In the genomic region with DNA sequence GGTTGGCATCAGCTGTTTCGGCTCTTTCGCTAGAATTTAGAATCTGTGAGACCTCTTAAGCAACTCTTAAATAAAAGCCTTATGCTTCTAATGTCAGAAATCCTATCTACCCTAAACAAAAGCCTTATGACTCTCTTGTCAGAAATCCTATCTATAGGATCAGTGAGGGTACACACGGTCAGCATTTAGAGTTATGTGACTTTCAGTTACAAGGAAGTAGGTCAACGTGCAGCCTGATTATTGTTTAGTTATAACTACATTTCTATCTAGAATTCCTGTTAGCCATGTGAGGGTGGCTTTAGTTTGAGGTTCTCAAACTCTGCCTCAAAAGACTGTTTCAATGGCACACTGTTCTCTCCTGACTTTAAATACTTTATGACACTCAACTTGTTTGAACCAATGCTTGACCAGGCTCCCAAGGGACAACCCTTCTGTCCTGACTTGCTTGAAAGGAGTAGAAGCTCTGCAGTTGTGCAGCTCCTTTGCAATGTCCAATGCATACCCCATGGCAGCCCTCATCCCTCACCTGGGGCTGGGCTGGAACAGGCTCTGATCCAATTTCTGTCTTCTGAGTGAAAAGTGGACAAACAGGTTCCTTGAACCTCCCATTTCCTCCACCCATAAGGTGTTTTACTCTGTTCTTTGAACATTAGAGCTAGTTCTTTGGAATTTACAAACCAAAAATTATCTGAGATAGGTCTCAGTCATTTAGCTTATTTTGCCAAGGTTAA, we compare ENCODE assay signal across 23 cellular contexts.
A peak's percentile ranks its signal among the peaks of the same experiment; 100 is the strongest.
DNase-seq lines count a peak whose midpoint lies in the region; ATAC-seq and TF ChIP-seq lines count a peak whose summit lies in the region.
"Had no signal": no experiment of that assay in that cellular context is flagged by ENCODE, and none has a peak within 500 bp of the region (broad histone marks: within the 10 kb centered on the region; RNA-seq: fewer than 3 reads in every experiment).

No MANE protein-coding gene starts in this region.

- no peak overlapping the region for H3K27ac Mint-ChIP-seq in HFFc6
- H3K27ac Mint-ChIP-seq: activated CD4-positive, alpha-beta T cell treated with anti-CD3 and anti-CD28 coated beads, Interleukin-2, amount 10 ng/mL, durations not matched to agents 7 days and 5 days; memory B cell; natural killer cell treated with Interleukin-12 subunit alpha and Interleukin-12 subunit beta and Interleukin-15 and Interleukin-18, amount 100 ng/mL, for 72 hours; T-cell had no signal

- DNase-seq in Right ventricle myocardium inferior (ENCODE audit: missing footprints) (peak; percentile 11), heart right ventricle (no peak), epithelial cell of prostate (ENCODE audit: low read depth, low spot score) (no peak), mucosa of descending colon (peak in 2 of 3 donors; percentile 45 to 50), HFFc6 (no peak), GOT3 (lab: John Stamatoyannopoulos, UW) (no peak), posterior cingulate gyrus (no peak), hepatic stellate cell (ENCODE audit: low spot score) (no peak)
- DNase-seq: activated CD4-positive, alpha-beta T cell treated with anti-CD3 and anti-CD28 coated beads, Interleukin-2, amount 10 ng/mL, durations not matched to agents 7 days and 5 days; amygdala; central memory CD4-positive, alpha-beta T cell; effector CD8-positive, alpha-beta T cell; NCI-H187 treated with DMSO at 0.1 percent for 48 hours; psoas muscle; stimulated activated CD4-positive, alpha-beta T cell treated with anti-CD3 and anti-CD28 coated beads, Interleukin-2, amount 100 ng/mL, for 48 hours; T-cell had no signal

- H3K9me3 ChIP-seq in heart right ventricle (no peaks in the 10 kb centered on the region), mucosa of descending colon (no peaks in the 10 kb centered on the region)
- H3K9me3 ChIP-seq: A549, BLaER1, psoas muscle, vagina had no signal

- peaks cover 15% of the 10 kb centered on the region for H3K27me3 Mint-ChIP-seq in HFFc6 (ENCODE audit: insufficient read depth)
- H3K27me3 Mint-ChIP-seq: activated CD4-positive, alpha-beta T cell treated with anti-CD3 and anti-CD28 coated beads, Interleukin-2, amount 10 ng/mL, durations not matched to agents 7 days and 5 days had no signal

- H3K4me1 ChIP-seq in heart right ventricle (peaks cover 0 to 21% (median 8%) of the 10 kb centered on the region in 9 donors), mucosa of descending colon (ENCODE audit: low read depth) (peaks cover 9% of the 10 kb centered on the region)
- H3K4me1 ChIP-seq: A549, BLaER1, psoas muscle had no signal

- H3K36me3 Mint-ChIP-seq in HFFc6 (ENCODE audit: low read depth), result no peaks in the 10 kb centered on the region
- H3K36me3 Mint-ChIP-seq: IgD-negative memory B cell; memory B cell; natural killer cell treated with Interleukin-12 subunit alpha and Interleukin-12 subunit beta and Interleukin-15 and Interleukin-18, amount 100 ng/mL, for 72 hours; T-cell had no signal

- no peaks in the 10 kb centered on the region for H3K36me3 ChIP-seq in heart right ventricle
- no peaks in the 10 kb centered on the region for H3K36me3 ChIP-seq in mucosa of descending colon (ENCODE audit: low read depth)
- H3K36me3 ChIP-seq: BLaER1, vagina had no signal

- H3K4me3 ChIP-seq in heart right ventricle (no peak overlapping the region), mucosa of descending colon (no peak overlapping the region)
- H3K4me3 ChIP-seq: A549, BLaER1, psoas muscle, skin epidermis, vagina had no signal

- 96% methylated on average over 4 of the region's 4 CpGs for WGBS in heart right ventricle, 2 donors

- H3K27ac ChIP-seq in heart right ventricle, result no peak overlapping the region
- peak overlapping the region; percentile 29 for H3K27ac ChIP-seq in epithelial cell of prostate
- H3K27ac ChIP-seq: A549, BLaER1, psoas muscle, skin epidermis, vagina had no signal

- no peaks in the 10 kb centered on the region for H3K27me3 ChIP-seq in heart right ventricle
- H3K27me3 ChIP-seq: BLaER1, vagina had no signal

- TF ChIP-seq CTCF in heart right ventricle (IDR thresholded peaks at IDR 0.05), result no peak
- no peak for TF ChIP-seq CTCF in mucosa of descending colon (IDR thresholded peaks at IDR 0.05)
- no peak for TF ChIP-seq CTCF in HFFc6 (IDR thresholded peaks at IDR 0.05)

- no peaks in the 10 kb centered on the region for H3K9me3 Mint-ChIP-seq in HFFc6
- H3K9me3 Mint-ChIP-seq: activated CD4-positive, alpha-beta T cell treated with anti-CD3 and anti-CD28 coated beads, Interleukin-2, amount 10 ng/mL, durations not matched to agents 7 days and 5 days; IgD-negative memory B cell; memory B cell; natural killer cell treated with Interleukin-12 subunit alpha and Interleukin-12 subunit beta and Interleukin-15 and Interleukin-18, amount 100 ng/mL, for 72 hours; T-cell had no signal

- H3K4me3 Mint-ChIP-seq in HFFc6, result no peak overlapping the region
- H3K4me3 Mint-ChIP-seq: activated CD4-positive, alpha-beta T cell treated with anti-CD3 and anti-CD28 coated beads, Interleukin-2, amount 10 ng/mL, durations not matched to agents 7 days and 5 days; IgD-negative memory B cell; memory B cell; natural killer cell treated with Interleukin-12 subunit alpha and Interleukin-12 subunit beta and Interleukin-15 and Interleukin-18, amount 100 ng/mL, for 72 hours; T-cell had no signal

- intact Hi-C loops in Right ventricle myocardium inferior (cut with DNase I), result loop anchor here (10.0 kb wide), 1 partner anchor 111 kb away; no protein-coding TSS in a partner anchor
- intact Hi-C loops in heart right ventricle (cut with DNase I), result no loop called here
- intact Hi-C loops in mucosa of descending colon (cut with DNase I, micrococcal nuclease), result no loop called here
- intact Hi-C loops in posterior cingulate gyrus (cut with DNase I), result no loop called here

- ATAC-seq in Right ventricle myocardium inferior (no peak), heart right ventricle (no peak), mucosa of descending colon (peak; percentile 87)
- ATAC-seq: A549; natural killer cell treated with Interleukin-12 subunit alpha and Interleukin-12 subunit beta and Interleukin-15 and Interleukin-18, amount 100 ng/mL, for 72 hours; psoas muscle; T-cell had no signal

- H3K4me1 Mint-ChIP-seq in HFFc6 (ENCODE audit: low read depth), result no peaks in the 10 kb centered on the region
- H3K4me1 Mint-ChIP-seq: activated CD4-positive, alpha-beta T cell treated with anti-CD3 and anti-CD28 coated beads, Interleukin-2, amount 10 ng/mL, durations not matched to agents 7 days and 5 days; IgD-negative memory B cell; memory B cell; T-cell had no signal

Comparison
In these comparisons a context has a peak if more than half of its experiments do, and no peak if none do; other contexts are left out.
1. DNase-seq: peak in Right ventricle myocardium inferior (single experiment) and mucosa of descending colon (2 of 3); none in heart right ventricle (0 of 2), epithelial cell of prostate (single experiment), HFFc6 (single experiment), GOT3 (single experiment), posterior cingulate gyrus (0 of 10) and hepatic stellate cell (single experiment).